In genomic region chr16:9596788-9597187, GRCh38 we compare ENCODE assay signal across 7 cellular contexts.
"Had no signal": no experiment of that assay in that cellular context is flagged by ENCODE, and none has a peak within 500 bp of the region (broad histone marks: within the 10 kb centered on the region; RNA-seq: fewer than 3 reads in every experiment).

No MANE protein-coding gene starts in this region.

- H3K4me3 ChIP-seq: GM23248 had no signal

- H2AFZ ChIP-seq: GM23248 had no signal

- H3K27ac ChIP-seq: GM23248, HL-60 had no signal

- H3K9ac ChIP-seq: GM23248 had no signal

- ATAC-seq: HepG2 had no signal

- DNase-seq: GM23248, GOT3, H7, HCEC 1CT, KG1 had no signal
